ENCODE assay signal across 9 cellular contexts in genomic region chr3:193816656-193817311, GRCh38.
DNase-seq lines count a peak whose midpoint lies in the region; ATAC-seq and TF ChIP-seq lines count a peak whose summit lies in the region.
"Had no signal": no experiment of that assay in that cellular context is flagged by ENCODE, and none has a peak within 500 bp of the region (broad histone marks: within the 10 kb centered on the region; RNA-seq: fewer than 3 reads in every experiment).

No MANE protein-coding gene starts in this region.

- H3K4me2 ChIP-seq in neural progenitor cell, result peak overlapping the region; percentile 33

- H3K36me3 Mint-ChIP-seq in Calu3 (ENCODE audit: insufficient read depth, unreplicated experiment) (no peaks in the 10 kb centered on the region), neural progenitor cell (no peaks in the 10 kb centered on the region)
- no peaks in the 10 kb centered on the region for H3K36me3 Mint-ChIP-seq in activated T-cell treated with anti-CD3 and anti-CD28 coated beads, Interleukin-2, amount 50 U/mL, for 4 hours (ENCODE audit: insufficient read depth)
- H3K36me3 Mint-ChIP-seq in naive thymus-derived CD8-positive, alpha-beta T cell, result no peaks in the 10 kb centered on the region

- POLR2A ChIA-PET in naive thymus-derived CD8-positive, alpha-beta T cell (lab: Charles Lee), result no interaction called here

- H3K27me3 Mint-ChIP-seq in Calu3 (ENCODE audit: unreplicated experiment) (no peaks in the 10 kb centered on the region), neural progenitor cell (ENCODE audit: insufficient read depth, low read depth) (peaks cover 4% of the 10 kb centered on the region)
- peaks cover 3% of the 10 kb centered on the region for H3K27me3 Mint-ChIP-seq in activated T-cell treated with anti-CD3 and anti-CD28 coated beads, Interleukin-2, amount 50 U/mL, for 4 hours (ENCODE audit: low read depth)
- H3K27me3 Mint-ChIP-seq in naive thymus-derived CD8-positive, alpha-beta T cell, result peaks cover 0 to 16% (median 8%) of the 10 kb centered on the region in 5 donors

- peaks cover 21% of the 10 kb centered on the region for H3K4me1 Mint-ChIP-seq in Calu3 (ENCODE audit: low read depth, unreplicated experiment)
- H3K4me1 Mint-ChIP-seq in neural progenitor cell, result peaks cover 62% of the 10 kb centered on the region
- H3K4me1 Mint-ChIP-seq in activated T-cell treated with anti-CD3 and anti-CD28 coated beads, Interleukin-2, amount 50 U/mL, for 4 hours (ENCODE audit: low read depth), result no peaks in the 10 kb centered on the region
- H3K4me1 Mint-ChIP-seq in naive thymus-derived CD8-positive, alpha-beta T cell, result no peaks in the 10 kb centered on the region

- H2AFZ ChIP-seq in neural progenitor cell (replicated peaks), result no peak overlapping the region

- H3K9me3 ChIP-seq in neural progenitor cell (ENCODE audit: low read depth), result no peaks in the 10 kb centered on the region

- CTCF ChIA-PET in Calu3 (lab: Charles Lee), result interaction anchor here (0.6 to 1.2 kb wide), 5 partner anchors 11 to 205 kb away, joined by 3 to 7 read pairs (median 4); no protein-coding TSS in a partner anchor

- no peak for ATAC-seq in activated T-cell treated with anti-CD3 and anti-CD28 coated beads, Interleukin-2, amount 50 U/mL, for 4 hours
- no peak for ATAC-seq in naive thymus-derived CD8-positive, alpha-beta T cell
- ATAC-seq in HG02981 (IDR thresholded peaks at IDR 0.05; ENCODE audit: unreplicated experiment), result no peak

- DNase-seq in Calu3 (peak; percentile 39), NCI-H510A treated with DMSO at 0.1 percent for 48 hours (lab: John Stamatoyannopoulos, UW) (peak; percentile 75), fibroblast of villous mesenchyme (ENCODE audit: low read depth) (peak; percentile 73), neural progenitor cell (ENCODE audit: low spot score) (peak; percentile 94)
- DNase-seq in activated effector memory CD4-positive, alpha-beta T cell treated with Interleukin-2 at 50 U/mL for 16 hours, result no peak
- no peak for DNase-seq in activated T-cell treated with anti-CD3 and anti-CD28 coated beads, Interleukin-2, amount 50 U/mL, for 4 hours
- DNase-seq in naive thymus-derived CD8-positive, alpha-beta T cell, result no peak
- DNase-seq: activated T-cell treated with anti-CD3 and anti-CD28 coated beads, Interleukin-2, amount 50 U/mL, for 24 hours had no signal

- H3K4me3 Mint-ChIP-seq in Calu3 (ENCODE audit: low read depth, unreplicated experiment), result no peak overlapping the region
- peak overlapping the region; percentile 58 for H3K4me3 Mint-ChIP-seq in neural progenitor cell
- H3K4me3 Mint-ChIP-seq in activated T-cell treated with anti-CD3 and anti-CD28 coated beads, Interleukin-2, amount 50 U/mL, for 4 hours, result no peak overlapping the region
- H3K4me3 Mint-ChIP-seq in naive thymus-derived CD8-positive, alpha-beta T cell, result no peak overlapping the region
- H3K4me3 Mint-ChIP-seq: activated T-cell treated with anti-CD3 and anti-CD28 coated beads, Interleukin-2, amount 50 U/mL, for 24 hours had no signal

- no peak for TF ChIP-seq CTCF in Calu3 (IDR thresholded peaks at IDR 0.05; ENCODE audit: unreplicated experiment)
- no peak for TF ChIP-seq CTCF in fibroblast of villous mesenchyme (IDR thresholded peaks at IDR 0.05; ENCODE audit: insufficient read depth, low read depth, low read length)
- TF ChIP-seq CTCF in neural progenitor cell (IDR thresholded peaks at IDR 0.05), result no peak

- H3K9me3 Mint-ChIP-seq in Calu3 (ENCODE audit: low read depth, unreplicated experiment) (no peaks in the 10 kb centered on the region), neural progenitor cell (no peaks in the 10 kb centered on the region)
- H3K9me3 Mint-ChIP-seq in activated T-cell treated with anti-CD3 and anti-CD28 coated beads, Interleukin-2, amount 50 U/mL, for 4 hours, result no peaks in the 10 kb centered on the region
- no peaks in the 10 kb centered on the region for H3K9me3 Mint-ChIP-seq in naive thymus-derived CD8-positive, alpha-beta T cell
- H3K9me3 Mint-ChIP-seq: activated T-cell treated with anti-CD3 and anti-CD28 coated beads, Interleukin-2, amount 50 U/mL, for 24 hours had no signal

- H3K36me3 ChIP-seq in neural progenitor cell, result no peaks in the 10 kb centered on the region

- peak overlapping the region; percentile 76 for H3K27ac ChIP-seq in neural progenitor cell

- H3K4me3 ChIP-seq in fibroblast of villous mesenchyme (ENCODE audit: low read depth, low read length), result no peak overlapping the region
- H3K4me3 ChIP-seq in neural progenitor cell, result no peak overlapping the region

- H3K27me3 ChIP-seq in neural progenitor cell, result no peaks in the 10 kb centered on the region

- peaks cover 62% of the 10 kb centered on the region for H3F3A ChIP-seq in neural progenitor cell (ENCODE audit: low read depth)

- BruUV-seq in Calu3 (replicated peaks; lab: Mats Ljungman, UMichigan), result no TSS peak

- no peaks in the 10 kb centered on the region for H4K20me1 ChIP-seq in neural progenitor cell (ENCODE audit: low read depth)

- H3K9ac ChIP-seq in neural progenitor cell, result no peak overlapping the region

- intact Hi-C loops in Calu3 (cut with micrococcal nuclease; ENCODE audit: unreplicated experiment), result no loop called here

- H3K79me2 ChIP-seq in neural progenitor cell (ENCODE audit: low read depth), result no peaks in the 10 kb centered on the region

- H3K27ac Mint-ChIP-seq in Calu3 (ENCODE audit: unreplicated experiment), result no peak overlapping the region
- peak overlapping the region; percentile 94 for H3K27ac Mint-ChIP-seq in neural progenitor cell
- H3K27ac Mint-ChIP-seq in naive thymus-derived CD8-positive, alpha-beta T cell, result no peak overlapping the region
- H3K27ac Mint-ChIP-seq: activated T-cell treated with anti-CD3 and anti-CD28 coated beads, Interleukin-2, amount 50 U/mL, for 24 hours had no signal

- peaks cover 68% of the 10 kb centered on the region for H3K4me1 ChIP-seq in neural progenitor cell

Comparison
In these comparisons a context has a peak if more than half of its experiments do, and no peak if none do; other contexts are left out.
1. DNase-seq: peak in Calu3 (single experiment), NCI-H510A treated with DMSO at 0.1 percent for 48 hours (single experiment), fibroblast of villous mesenchyme (single experiment) and neural progenitor cell (single experiment); none in activated effector memory CD4-positive, alpha-beta T cell treated with Interleukin-2 at 50 U/mL for 16 hours (single experiment), activated T-cell treated with anti-CD3 and anti-CD28 coated beads, Interleukin-2, amount 50 U/mL, for 4 hours (single experiment) and naive thymus-derived CD8-positive, alpha-beta T cell (0 of 10).